Comparison of ENCODE assay signal across 1 cellular context in genomic region chr2:207332473-207333212, GRCh38.
TF ChIP-seq lines count a peak whose summit lies in the region.

No MANE protein-coding gene starts in this region.

TF ChIP-seq in GM12878, 131 proteins besides CTCF, POLR2A, EP300 and RAD21 (continued from another document):
- no peak for TF ChIP-seq WRNIP1 (IDR thresholded peaks at IDR 0.05; ENCODE audit: borderline replicate concordance, low read depth, low read length)
- no peak for TF ChIP-seq KDM1A (IDR thresholded peaks at IDR 0.05; ENCODE audit: borderline replicate concordance)
- no peak for TF ChIP-seq ZNF274 (IDR thresholded peaks at IDR 0.05; ENCODE audit: insufficient read depth, insufficient read length)
- 0 out of 2 replicates have a peak, but pooled peaks have one; percentile 45 for TF ChIP-seq NBN (IDR thresholded peaks at IDR 0.05)
- 0 out of 2 replicates have a peak, but pooled peaks have one; percentile 17 for TF ChIP-seq RELB (IDR thresholded peaks at IDR 0.05; ENCODE audit: low read depth)
- TF ChIP-seq PAX8 (IDR thresholded peaks at IDR 0.05): no peak
- peak; percentile 33; the same call in 1 of the 2 replicates for TF ChIP-seq SMARCA5 (IDR thresholded peaks at IDR 0.05)
- TF ChIP-seq MXI1 (IDR thresholded peaks at IDR 0.05; ENCODE audit: low read depth, low read length): no peak
- no peak for TF ChIP-seq MTA3 (IDR thresholded peaks at IDR 0.05; ENCODE audit: borderline replicate concordance, low read length)
- TF ChIP-seq HDGF (IDR thresholded peaks at IDR 0.05): no peak
- no peak for TF ChIP-seq PAX5 (IDR thresholded peaks at IDR 0.05; ENCODE audit: borderline replicate concordance, low read depth, low read length)
- no peak for TF ChIP-seq IKZF1 (conservative IDR thresholded peaks at IDR 0.05)
- TF ChIP-seq YY1 (IDR thresholded peaks at IDR 0.05; ENCODE audit: low read depth, low read length): peak; percentile 46; the same call in 1 of the 2 replicates
- TF ChIP-seq EED (IDR thresholded peaks at IDR 0.05; ENCODE audit: low read depth): no peak; the same call in 1 of the 2 replicates
- no peak for TF ChIP-seq RELA (IDR thresholded peaks at IDR 0.05; ENCODE audit: borderline replicate concordance, partially characterized antibody)
- TF ChIP-seq HCFC1 (IDR thresholded peaks at IDR 0.05; ENCODE audit: low read length): no peak
- TF ChIP-seq CUX1 (IDR thresholded peaks at IDR 0.05; ENCODE audit: insufficient replicate concordance, low read depth, low read length): peak; percentile 88
